ENCODE assay signal across 1 cellular context in the genomic region with DNA sequence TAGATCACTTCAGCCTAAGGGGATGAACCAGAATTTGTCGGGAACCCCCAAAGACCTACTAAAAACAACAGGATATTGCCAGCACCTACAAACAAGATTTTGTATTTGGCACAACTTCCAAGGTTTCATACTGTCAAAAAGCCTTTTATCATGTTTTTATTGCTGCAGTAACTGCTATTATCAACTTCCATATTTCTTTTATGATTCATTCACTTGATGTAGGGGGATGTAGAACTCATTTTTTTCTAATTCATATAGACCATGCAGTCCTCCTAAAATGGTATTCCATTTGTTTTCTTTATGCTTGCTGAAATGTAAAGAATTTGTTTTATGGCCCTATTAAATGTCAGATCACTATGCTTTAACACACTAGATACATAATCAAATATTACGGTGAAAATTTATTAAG.
TF ChIP-seq lines count a peak whose summit lies in the region.

No MANE protein-coding gene starts in this region.

TF ChIP-seq in IMR-90, 13 proteins besides CTCF, POLR2A, EP300 and RAD21 (continued from another document):
- TF ChIP-seq ELK1 (IDR thresholded peaks at IDR 0.05; ENCODE audit: borderline replicate concordance, low read depth, low read length) = no peak
- TF ChIP-seq, protein P1, sequence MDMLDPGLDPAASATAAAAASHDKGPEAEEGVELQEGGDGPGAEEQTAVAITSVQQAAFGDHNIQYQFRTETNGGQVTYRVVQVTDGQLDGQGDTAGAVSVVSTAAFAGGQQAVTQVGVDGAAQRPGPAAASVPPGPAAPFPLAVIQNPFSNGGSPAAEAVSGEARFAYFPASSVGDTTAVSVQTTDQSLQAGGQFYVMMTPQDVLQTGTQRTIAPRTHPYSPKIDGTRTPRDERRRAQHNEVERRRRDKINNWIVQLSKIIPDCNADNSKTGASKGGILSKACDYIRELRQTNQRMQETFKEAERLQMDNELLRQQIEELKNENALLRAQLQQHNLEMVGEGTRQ (IDR thresholded peaks at IDR 0.05; ENCODE audit: low read depth, low read length) = no peak
